17 cellular contexts compared by ENCODE assay signal in genomic region chr19:42919070-42919756, GRCh38. TPM values are rescaled to one million over a fixed set of nuclear protein-coding genes. Genes with fewer than 3 reads are reported as not detected.
A peak's percentile ranks its signal among the peaks of the same experiment; 100 is the strongest.
DNase-seq lines count a peak whose midpoint lies in the region; ATAC-seq, FAIRE-seq and TF ChIP-seq lines count a peak whose summit lies in the region.
"Not testable (repeated sequence)": the region's sequence is repeated elsewhere in the genome, so short reads cannot be mapped to it uniquely, and the experiment has no call there.
"Had no signal": no experiment of that assay in that cellular context is flagged by ENCODE, and none has a peak within 500 bp of the region (broad histone marks: within the 10 kb centered on the region; RNA-seq: fewer than 3 reads in every experiment).

No MANE protein-coding gene starts in this region.

- H3K9me2 ChIP-seq in GM23338 (ENCODE audit: insufficient read depth); Loucy (replicated peaks; ENCODE audit: low read depth, low read length): not testable (repeated sequence)

- not testable (repeated sequence) for H3K36me3 Mint-ChIP-seq in GM23338 (ENCODE audit: low read depth)

- not testable (repeated sequence) for H3K4me3 ChIP-seq in AG09309 (ENCODE audit: control insufficient read depth, low read depth, low read length); GM23338; Loucy (ENCODE audit: low read length, poor library complexity, severe bottlenecking); bronchial epithelial cell (ENCODE audit: low read depth, low read length); foreskin fibroblast (ENCODE audit: low read depth in 1 of 2, low read length in 2 of 2); osteoblast (ENCODE audit: insufficient read depth, low read length)

- DNase-seq in AG09309 (ENCODE audit: low read depth); bronchial epithelial cell (ENCODE audit: low read depth); foreskin fibroblast; osteoblast (ENCODE audit: insufficient read length, low spot score, missing footprints): not testable (repeated sequence)
- DNase-seq in Daoy (ENCODE audit: low read depth) = peak; percentile 41
- peak; percentile 51 for DNase-seq in GM23338 (ENCODE audit: low spot score)
- peak; percentile 40 for DNase-seq in SK-MEL-5 (ENCODE audit: low read depth, low spot score)

- H3K4me3 Mint-ChIP-seq in GM23338 = not testable (repeated sequence)

- not testable (repeated sequence) for H3K27ac ChIP-seq in GM23338 (ENCODE audit: low read depth); osteoblast (ENCODE audit: low read depth, low read length)

- not testable (repeated sequence) for H3K27me3 Mint-ChIP-seq in GM23338 (ENCODE audit: insufficient read depth, low read depth, poor library complexity)

- not testable (repeated sequence) for H3K9me3 ChIP-seq in Loucy (ENCODE audit: insufficient read depth, low read depth, low read length); osteoblast (ENCODE audit: low read depth, low read length)

- H2AFZ ChIP-seq in GM23338; Loucy (ENCODE audit: low read length); osteoblast (ENCODE audit: low read length): not testable (repeated sequence)

- not testable (repeated sequence) for H3K4me1 Mint-ChIP-seq in GM23338

- not testable (repeated sequence) for H3K27me3 ChIP-seq in GM23338 (ENCODE audit: insufficient read depth); Loucy (ENCODE audit: insufficient read depth, low read length, poor library complexity, severe bottlenecking); bronchial epithelial cell (ENCODE audit: control insufficient read depth, insufficient read depth, low read length); osteoblast (ENCODE audit: insufficient read depth, low read length)

- not testable (repeated sequence) for H3K79me2 ChIP-seq in GM23338 (replicated peaks; ENCODE audit: insufficient read depth); Loucy (ENCODE audit: insufficient read depth, low read length); osteoblast (ENCODE audit: insufficient read depth, low read length)

- in situ Hi-C loops in SK-MEL-5 (cut with HindIII; ENCODE audit: low pct_unique_long_range_greater_than_20kb, low sequenced_read_pairs) = not testable (repeated sequence)

- not testable (repeated sequence) for H4K20me1 ChIP-seq in GM23338 (replicated peaks; ENCODE audit: insufficient read depth); Loucy (ENCODE audit: insufficient read depth, low read length, poor library complexity, severe bottlenecking); osteoblast (ENCODE audit: insufficient read depth, low read length)

- not testable (repeated sequence) for FAIRE-seq in bronchial epithelial cell (lab: Jason Lieb, UNC)

- H3K27ac Mint-ChIP-seq in GM23338 = not testable (repeated sequence)

- not testable (repeated sequence) for H3F3A ChIP-seq in GM23338 (replicated peaks; ENCODE audit: low read depth); Loucy (ENCODE audit: low read depth)

- H3K4me2 ChIP-seq in GM23338; Loucy (ENCODE audit: low read depth, low read length, poor library complexity, severe bottlenecking); osteoblast (ENCODE audit: insufficient read depth, low read length): not testable (repeated sequence)

- H3K9me3 Mint-ChIP-seq in GM23338 = peaks cover 94% of the 10 kb centered on the region

- H3K4me1 ChIP-seq in GM23338 (ENCODE audit: insufficient read depth); Loucy (ENCODE audit: insufficient read depth, low read length, poor library complexity, severe bottlenecking); osteoblast (ENCODE audit: insufficient read depth, low read length): not testable (repeated sequence)

- not testable (repeated sequence) for H3K9ac ChIP-seq in Loucy (ENCODE audit: low read depth, low read length, poor library complexity, severe bottlenecking)

- ATAC-seq in GM23338 = not testable (repeated sequence)

- not testable (repeated sequence) for H3K36me3 ChIP-seq in GM23338 (ENCODE audit: insufficient read depth); Loucy (ENCODE audit: insufficient read depth, low read length); bronchial epithelial cell (ENCODE audit: control insufficient read depth, insufficient read depth, low read length); osteoblast (ENCODE audit: insufficient read depth, low read length)

- peak; percentile 58 for TF ChIP-seq CTCF in AG09309 (IDR thresholded peaks at IDR 0.05; ENCODE audit: control insufficient read depth, insufficient read depth, low read depth, low read length, missing control alignments)
- peak; percentile 52 to 70 for TF ChIP-seq CTCF in GM23338 (conservative IDR thresholded peaks at IDR 0.05; ENCODE audit: low read depth in 2 of 2)
- TF ChIP-seq CTCF in Loucy (conservative IDR thresholded peaks at IDR 0.05; ENCODE audit: low read length) = peak; percentile 29; the same call in 1 of the 2 replicates
- peak; percentile 59 for TF ChIP-seq CTCF in bronchial epithelial cell (IDR thresholded peaks at IDR 0.05; ENCODE audit: insufficient read depth, low read length, severe bottlenecking)
- peak; percentile 22 for TF ChIP-seq CTCF in foreskin fibroblast (IDR thresholded peaks at IDR 0.05; ENCODE audit: low read depth, low read length)
- TF ChIP-seq CTCF in osteoblast (IDR thresholded peaks at IDR 0.05; ENCODE audit: extremely low read depth, low read depth, low read length) = peak; percentile 29

RNA-seq across cellular contexts. Expression of gene PSG6, which starts 1.5 kb away (rescaled TPM):
- not detected in 2 replicates for total RNA-seq in Daoy (2014; rRNA removed; shearing (Covaris generic))
- total RNA-seq in GM23338 (2014; rRNA removed; shearing (Covaris generic)) = not detected in 2 replicates
- 0.16 TPM in 1 of 2 replicates, not detected in the other for polyA plus RNA-seq in GM23338 (2016; fragmentation: Nextera tagmentation; extraction: Ambion mirVana)
- not detected in 2 replicates for total RNA-seq in SK-MEL-5 (2014; rRNA removed; shearing (Covaris generic))
- polyA plus RNA-seq in SK-MEL-5 (2015; cell fraction: cytosol; rRNA removed) = not detected in 2 replicates
- polyA plus RNA-seq in SK-MEL-5 (2015; cell fraction: nucleus; rRNA removed) = not detected in 2 replicates
- total RNA-seq in bronchial epithelial cell (not detected in 2 replicates), osteoblast (not detected in 2 replicates)
- total RNA-seq: activated CD4-positive, alpha-beta memory T cell treated with anti-CD3 and anti-CD28 coated beads, Interleukin-2, amount 10 ng/mL, durations not matched to agents 7 days and 5 days; CD8-positive, alpha-beta memory T cell; left ventricle myocardium superior; mucosa of descending colon; neural crest cell; progenitor cell of endocrine pancreas; temporal lobe had no signal
- polyA plus RNA-seq: adipose tissue; CD8-positive, alpha-beta memory T cell; esophagus had no signal

RNA-seq across cellular contexts. Expression of gene PSG7, which starts 17.8 kb away (rescaled TPM):
- not detected in 2 replicates for total RNA-seq in Daoy (2014; rRNA removed; shearing (Covaris generic))
- not detected in 2 replicates for total RNA-seq in GM23338 (2014; rRNA removed; shearing (Covaris generic))
- polyA plus RNA-seq in GM23338 (2016; fragmentation: Nextera tagmentation; extraction: Ambion mirVana) = not detected in 2 replicates
- not detected in 2 replicates for total RNA-seq in SK-MEL-5 (2014; rRNA removed; shearing (Covaris generic))
- not detected in 2 replicates for polyA plus RNA-seq in SK-MEL-5 (2015; cell fraction: cytosol; rRNA removed)
- polyA plus RNA-seq in SK-MEL-5 (2015; cell fraction: nucleus; rRNA removed) = not detected in 2 replicates
- not detected in 2 replicates for total RNA-seq in bronchial epithelial cell
- total RNA-seq in osteoblast = not detected in 2 replicates
- total RNA-seq: activated CD4-positive, alpha-beta memory T cell treated with anti-CD3 and anti-CD28 coated beads, Interleukin-2, amount 10 ng/mL, durations not matched to agents 7 days and 5 days; CD8-positive, alpha-beta memory T cell; left ventricle myocardium superior; mucosa of descending colon; neural crest cell; progenitor cell of endocrine pancreas; temporal lobe had no signal
- polyA plus RNA-seq: adipose tissue; CD8-positive, alpha-beta memory T cell; esophagus had no signal

RNA-seq across cellular contexts. Expression of gene PSG1, which starts 39.7 kb away (rescaled TPM):
- total RNA-seq in Daoy (2014; rRNA removed; shearing (Covaris generic)) = not detected in 2 replicates
- total RNA-seq in GM23338 (2014; rRNA removed; shearing (Covaris generic)) = not detected in 2 replicates
- not detected in 2 replicates for polyA plus RNA-seq in GM23338 (2016; fragmentation: Nextera tagmentation; extraction: Ambion mirVana)
- not detected in 2 replicates for total RNA-seq in SK-MEL-5 (2014; rRNA removed; shearing (Covaris generic))
- polyA plus RNA-seq in SK-MEL-5 (2015; cell fraction: cytosol; rRNA removed) = not detected in 2 replicates
- not detected in 2 replicates for polyA plus RNA-seq in SK-MEL-5 (2015; cell fraction: nucleus; rRNA removed)
- total RNA-seq in bronchial epithelial cell (not detected in 2 replicates), osteoblast (0.36 and 1.2 TPM in 2 replicates)
- total RNA-seq: activated CD4-positive, alpha-beta memory T cell treated with anti-CD3 and anti-CD28 coated beads, Interleukin-2, amount 10 ng/mL, durations not matched to agents 7 days and 5 days; CD8-positive, alpha-beta memory T cell; left ventricle myocardium superior; mucosa of descending colon; neural crest cell; progenitor cell of endocrine pancreas; temporal lobe had no signal
- polyA plus RNA-seq: adipose tissue; CD8-positive, alpha-beta memory T cell; esophagus had no signal
